In the genomic region with DNA sequence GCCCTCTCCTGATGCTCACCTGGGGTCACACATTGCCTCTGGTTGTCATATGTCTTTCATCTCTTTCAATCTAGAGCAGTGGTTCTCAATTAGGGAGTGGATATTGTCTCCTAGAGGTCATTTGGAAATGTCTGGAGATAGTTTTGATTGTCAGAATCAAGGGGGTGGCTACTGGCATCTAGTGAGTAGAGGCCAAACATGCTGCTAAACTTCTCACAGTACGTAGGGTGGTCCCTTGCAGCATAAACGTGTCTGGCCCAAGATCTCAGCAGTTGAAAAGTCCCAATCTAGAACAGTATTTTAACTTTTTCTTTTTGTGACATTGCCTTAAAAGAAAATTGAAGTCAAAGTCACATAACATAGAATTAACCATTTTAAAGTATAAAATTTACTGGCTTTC, we compare ENCODE assay signal across 2 cellular contexts.
TF ChIP-seq lines count a peak whose summit lies in the region.

No MANE protein-coding gene starts in this region.

TF ChIP-seq in GM23338, 12 proteins besides CTCF, POLR2A, EP300 and RAD21:
- TF ChIP-seq POLR2AphosphoS5 (IDR thresholded peaks at IDR 0.05; ENCODE audit: low read depth) (no peak), STAT1 (IDR thresholded peaks at IDR 0.05; ENCODE audit: unreplicated experiment) (no peak)

TF ChIP-seq in HepG2, 621 proteins besides CTCF, POLR2A, EP300 and RAD21:
- TF ChIP-seq, protein P1, sequence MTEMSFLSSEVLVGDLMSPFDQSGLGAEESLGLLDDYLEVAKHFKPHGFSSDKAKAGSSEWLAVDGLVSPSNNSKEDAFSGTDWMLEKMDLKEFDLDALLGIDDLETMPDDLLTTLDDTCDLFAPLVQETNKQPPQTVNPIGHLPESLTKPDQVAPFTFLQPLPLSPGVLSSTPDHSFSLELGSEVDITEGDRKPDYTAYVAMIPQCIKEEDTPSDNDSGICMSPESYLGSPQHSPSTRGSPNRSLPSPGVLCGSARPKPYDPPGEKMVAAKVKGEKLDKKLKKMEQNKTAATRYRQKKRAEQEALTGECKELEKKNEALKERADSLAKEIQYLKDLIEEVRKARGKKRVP (CRISPR knock-in tag; IDR thresholded peaks at IDR 0.05): no peak
- TF ChIP-seq, protein P2, sequence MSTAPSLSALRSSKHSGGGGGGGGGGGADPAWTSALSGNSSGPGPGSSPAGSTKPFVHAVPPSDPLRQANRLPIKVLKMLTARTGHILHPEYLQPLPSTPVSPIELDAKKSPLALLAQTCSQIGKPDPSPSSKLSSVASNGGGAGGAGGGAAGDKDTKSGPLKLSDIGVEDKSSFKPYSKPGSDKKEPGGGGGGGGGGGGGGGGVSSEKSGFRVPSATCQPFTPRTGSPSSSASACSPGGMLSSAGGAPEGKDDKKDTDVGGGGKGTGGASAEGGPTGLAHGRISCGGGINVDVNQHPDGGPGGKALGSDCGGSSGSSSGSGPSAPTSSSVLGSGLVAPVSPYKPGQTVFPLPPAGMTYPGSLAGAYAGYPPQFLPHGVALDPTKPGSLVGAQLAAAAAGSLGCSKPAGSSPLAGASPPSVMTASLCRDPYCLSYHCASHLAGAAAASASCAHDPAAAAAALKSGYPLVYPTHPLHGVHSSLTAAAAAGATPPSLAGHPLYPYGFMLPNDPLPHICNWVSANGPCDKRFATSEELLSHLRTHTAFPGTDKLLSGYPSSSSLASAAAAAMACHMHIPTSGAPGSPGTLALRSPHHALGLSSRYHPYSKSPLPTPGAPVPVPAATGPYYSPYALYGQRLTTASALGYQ (CRISPR knock-in tag; IDR thresholded peaks at IDR 0.05): no peak
- TF ChIP-seq, protein P3, sequence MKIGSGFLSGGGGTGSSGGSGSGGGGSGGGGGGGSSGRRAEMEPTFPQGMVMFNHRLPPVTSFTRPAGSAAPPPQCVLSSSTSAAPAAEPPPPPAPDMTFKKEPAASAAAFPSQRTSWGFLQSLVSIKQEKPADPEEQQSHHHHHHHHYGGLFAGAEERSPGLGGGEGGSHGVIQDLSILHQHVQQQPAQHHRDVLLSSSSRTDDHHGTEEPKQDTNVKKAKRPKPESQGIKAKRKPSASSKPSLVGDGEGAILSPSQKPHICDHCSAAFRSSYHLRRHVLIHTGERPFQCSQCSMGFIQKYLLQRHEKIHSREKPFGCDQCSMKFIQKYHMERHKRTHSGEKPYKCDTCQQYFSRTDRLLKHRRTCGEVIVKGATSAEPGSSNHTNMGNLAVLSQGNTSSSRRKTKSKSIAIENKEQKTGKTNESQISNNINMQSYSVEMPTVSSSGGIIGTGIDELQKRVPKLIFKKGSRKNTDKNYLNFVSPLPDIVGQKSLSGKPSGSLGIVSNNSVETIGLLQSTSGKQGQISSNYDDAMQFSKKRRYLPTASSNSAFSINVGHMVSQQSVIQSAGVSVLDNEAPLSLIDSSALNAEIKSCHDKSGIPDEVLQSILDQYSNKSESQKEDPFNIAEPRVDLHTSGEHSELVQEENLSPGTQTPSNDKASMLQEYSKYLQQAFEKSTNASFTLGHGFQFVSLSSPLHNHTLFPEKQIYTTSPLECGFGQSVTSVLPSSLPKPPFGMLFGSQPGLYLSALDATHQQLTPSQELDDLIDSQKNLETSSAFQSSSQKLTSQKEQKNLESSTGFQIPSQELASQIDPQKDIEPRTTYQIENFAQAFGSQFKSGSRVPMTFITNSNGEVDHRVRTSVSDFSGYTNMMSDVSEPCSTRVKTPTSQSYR (CRISPR knock-in tag; IDR thresholded peaks at IDR 0.05; ENCODE audit: borderline replicate concordance): no peak
